Comparison of ENCODE assay signal across 1 cellular context in the genomic region with DNA sequence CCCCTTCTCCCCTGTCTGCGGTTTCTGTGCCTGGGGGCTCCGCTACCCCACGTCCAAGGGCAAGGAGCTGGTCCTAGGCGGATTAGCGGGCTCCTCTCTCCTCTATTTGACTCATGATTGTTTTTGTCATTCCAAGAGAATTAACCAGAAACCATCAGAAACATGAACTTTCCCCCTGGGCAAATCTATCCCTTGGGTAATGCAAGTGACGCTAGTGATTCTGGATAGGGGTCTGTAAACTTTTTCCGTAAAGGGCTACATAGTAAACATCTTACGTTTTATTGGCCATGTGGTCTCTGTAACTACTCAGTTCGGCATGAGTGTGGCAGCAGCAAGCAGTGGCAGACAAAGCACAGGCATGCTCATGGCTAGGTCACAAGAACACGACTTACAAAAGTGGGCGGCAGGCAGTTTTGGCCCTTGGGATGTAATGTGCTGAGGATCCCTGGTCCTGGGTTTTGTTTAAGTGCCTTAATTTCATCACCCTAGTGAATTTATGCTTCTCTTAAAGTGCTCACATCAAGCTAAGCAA.
TF ChIP-seq lines count a peak whose summit lies in the region.

No MANE protein-coding gene starts in this region.

TF ChIP-seq in GM23338, 12 proteins besides CTCF, POLR2A, EP300 and RAD21 (continued from another document):
- TF ChIP-seq, protein P1, sequence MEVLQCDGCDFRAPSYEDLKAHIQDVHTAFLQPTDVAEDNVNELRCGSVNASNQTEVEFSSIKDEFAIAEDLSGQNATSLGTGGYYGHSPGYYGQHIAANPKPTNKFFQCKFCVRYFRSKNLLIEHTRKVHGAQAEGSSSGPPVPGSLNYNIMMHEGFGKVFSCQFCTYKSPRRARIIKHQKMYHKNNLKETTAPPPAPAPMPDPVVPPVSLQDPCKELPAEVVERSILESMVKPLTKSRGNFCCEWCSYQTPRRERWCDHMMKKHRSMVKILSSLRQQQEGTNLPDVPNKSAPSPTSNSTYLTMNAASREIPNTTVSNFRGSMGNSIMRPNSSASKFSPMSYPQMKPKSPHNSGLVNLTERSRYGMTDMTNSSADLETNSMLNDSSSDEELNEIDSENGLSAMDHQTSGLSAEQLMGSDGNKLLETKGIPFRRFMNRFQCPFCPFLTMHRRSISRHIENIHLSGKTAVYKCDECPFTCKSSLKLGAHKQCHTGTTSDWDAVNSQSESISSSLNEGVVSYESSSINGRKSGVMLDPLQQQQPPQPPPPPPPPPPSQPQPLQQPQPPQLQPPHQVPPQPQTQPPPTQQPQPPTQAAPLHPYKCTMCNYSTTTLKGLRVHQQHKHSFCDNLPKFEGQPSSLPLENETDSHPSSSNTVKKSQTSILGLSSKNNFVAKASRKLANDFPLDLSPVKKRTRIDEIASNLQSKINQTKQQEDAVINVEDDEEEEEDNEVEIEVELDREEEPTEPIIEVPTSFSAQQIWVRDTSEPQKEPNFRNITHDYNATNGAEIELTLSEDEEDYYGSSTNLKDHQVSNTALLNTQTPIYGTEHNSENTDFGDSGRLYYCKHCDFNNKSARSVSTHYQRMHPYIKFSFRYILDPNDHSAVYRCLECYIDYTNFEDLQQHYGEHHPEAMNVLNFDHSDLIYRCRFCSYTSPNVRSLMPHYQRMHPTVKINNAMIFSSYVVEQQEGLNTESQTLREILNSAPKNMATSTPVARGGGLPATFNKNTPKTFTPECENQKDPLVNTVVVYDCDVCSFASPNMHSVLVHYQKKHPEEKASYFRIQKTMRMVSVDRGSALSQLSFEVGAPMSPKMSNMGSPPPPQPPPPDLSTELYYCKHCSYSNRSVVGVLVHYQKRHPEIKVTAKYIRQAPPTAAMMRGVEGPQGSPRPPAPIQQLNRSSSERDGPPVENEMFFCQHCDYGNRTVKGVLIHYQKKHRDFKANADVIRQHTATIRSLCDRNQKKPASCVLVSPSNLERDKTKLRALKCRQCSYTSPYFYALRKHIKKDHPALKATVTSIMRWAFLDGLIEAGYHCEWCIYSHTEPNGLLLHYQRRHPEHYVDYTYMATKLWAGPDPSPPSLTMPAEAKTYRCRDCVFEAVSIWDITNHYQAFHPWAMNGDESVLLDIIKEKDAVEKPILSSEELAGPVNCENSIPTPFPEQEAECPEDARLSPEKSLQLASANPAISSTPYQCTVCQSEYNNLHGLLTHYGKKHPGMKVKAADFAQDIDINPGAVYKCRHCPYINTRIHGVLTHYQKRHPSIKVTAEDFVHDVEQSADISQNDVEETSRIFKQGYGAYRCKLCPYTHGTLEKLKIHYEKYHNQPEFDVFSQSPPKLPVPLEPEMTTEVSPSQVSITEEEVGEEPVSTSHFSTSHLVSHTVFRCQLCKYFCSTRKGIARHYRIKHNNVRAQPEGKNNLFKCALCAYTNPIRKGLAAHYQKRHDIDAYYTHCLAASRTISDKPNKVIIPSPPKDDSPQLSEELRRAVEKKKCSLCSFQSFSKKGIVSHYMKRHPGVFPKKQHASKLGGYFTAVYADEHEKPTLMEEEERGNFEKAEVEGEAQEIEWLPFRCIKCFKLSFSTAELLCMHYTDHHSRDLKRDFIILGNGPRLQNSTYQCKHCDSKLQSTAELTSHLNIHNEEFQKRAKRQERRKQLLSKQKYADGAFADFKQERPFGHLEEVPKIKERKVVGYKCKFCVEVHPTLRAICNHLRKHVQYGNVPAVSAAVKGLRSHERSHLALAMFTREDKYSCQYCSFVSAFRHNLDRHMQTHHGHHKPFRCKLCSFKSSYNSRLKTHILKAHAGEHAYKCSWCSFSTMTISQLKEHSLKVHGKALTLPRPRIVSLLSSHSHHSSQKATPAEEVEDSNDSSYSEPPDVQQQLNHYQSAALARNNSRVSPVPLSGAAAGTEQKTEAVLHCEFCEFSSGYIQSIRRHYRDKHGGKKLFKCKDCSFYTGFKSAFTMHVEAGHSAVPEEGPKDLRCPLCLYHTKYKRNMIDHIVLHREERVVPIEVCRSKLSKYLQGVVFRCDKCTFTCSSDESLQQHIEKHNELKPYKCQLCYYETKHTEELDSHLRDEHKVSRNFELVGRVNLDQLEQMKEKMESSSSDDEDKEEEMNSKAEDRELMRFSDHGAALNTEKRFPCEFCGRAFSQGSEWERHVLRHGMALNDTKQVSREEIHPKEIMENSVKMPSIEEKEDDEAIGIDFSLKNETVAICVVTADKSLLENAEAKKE (CRISPR knock-in tag; IDR thresholded peaks at IDR 0.05): no peak
- TF ChIP-seq STAT1 (IDR thresholded peaks at IDR 0.05; ENCODE audit: unreplicated experiment) (no peak), POLR2AphosphoS5 (IDR thresholded peaks at IDR 0.05; ENCODE audit: low read depth) (no peak), ZNF114 (CRISPR knock-in tag; IDR thresholded peaks at IDR 0.05) (no peak), EZH2 (IDR thresholded peaks at IDR 0.05; ENCODE audit: low read depth, unreplicated experiment) (no peak), ZNF331 (CRISPR knock-in tag; IDR thresholded peaks at IDR 0.05; ENCODE audit: low read depth) (no peak), JUNB (IDR thresholded peaks at IDR 0.05; ENCODE audit: unreplicated experiment) (no peak), EZH2phosphoT487 (IDR thresholded peaks at IDR 0.05; ENCODE audit: unreplicated experiment) (no peak), CREB1 (CRISPR knock-in tag; IDR thresholded peaks at IDR 0.05; ENCODE audit: low read depth) (no peak), NANOG (IDR thresholded peaks at IDR 0.05; ENCODE audit: borderline replicate concordance) (no peak)
- TF ChIP-seq, protein P2, sequence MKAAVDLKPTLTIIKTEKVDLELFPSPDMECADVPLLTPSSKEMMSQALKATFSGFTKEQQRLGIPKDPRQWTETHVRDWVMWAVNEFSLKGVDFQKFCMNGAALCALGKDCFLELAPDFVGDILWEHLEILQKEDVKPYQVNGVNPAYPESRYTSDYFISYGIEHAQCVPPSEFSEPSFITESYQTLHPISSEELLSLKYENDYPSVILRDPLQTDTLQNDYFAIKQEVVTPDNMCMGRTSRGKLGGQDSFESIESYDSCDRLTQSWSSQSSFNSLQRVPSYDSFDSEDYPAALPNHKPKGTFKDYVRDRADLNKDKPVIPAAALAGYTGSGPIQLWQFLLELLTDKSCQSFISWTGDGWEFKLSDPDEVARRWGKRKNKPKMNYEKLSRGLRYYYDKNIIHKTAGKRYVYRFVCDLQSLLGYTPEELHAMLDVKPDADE (IDR thresholded peaks at IDR 0.05): no peak
